ENCODE assay signal across 1 cellular context in genomic region chr11:65961267-65962135, GRCh38.
A peak's percentile ranks its signal among the peaks of the same experiment; 100 is the strongest.
TF ChIP-seq lines count a peak whose summit lies in the region.

SART1 (plus strand) TSS chr11:65961734; CDS start chr11:65961781, 47 bp downstream.

TF ChIP-seq in HepG2, 621 proteins besides CTCF, POLR2A, EP300 and RAD21 (continued from another document and continues in another):
- TF ChIP-seq ZNF782 (CRISPR knock-in tag; IDR thresholded peaks at IDR 0.05; ENCODE audit: borderline replicate concordance) (no peak), ZBTB1 (CRISPR knock-in tag; IDR thresholded peaks at IDR 0.05; ENCODE audit: borderline replicate concordance) (no peak), ZFP90 (CRISPR knock-in tag; IDR thresholded peaks at IDR 0.05; ENCODE audit: borderline replicate concordance) (no peak), NCOA2 (CRISPR knock-in tag; IDR thresholded peaks at IDR 0.05) (no peak; the same call in 1 of the 2 replicates), ASH2L (IDR thresholded peaks at IDR 0.05; ENCODE audit: insufficient read length, low read depth, low read length) (peak; percentile 93), MIER2 (CRISPR knock-in tag; IDR thresholded peaks at IDR 0.05) (peak; percentile 22; the same call in 1 of the 2 replicates), FOSL1 (CRISPR knock-in tag; IDR thresholded peaks at IDR 0.05; ENCODE audit: borderline replicate concordance) (no peak), PHF20 (CRISPR knock-in tag; IDR thresholded peaks at IDR 0.05) (peak; percentile 97), TOE1 (CRISPR knock-in tag; IDR thresholded peaks at IDR 0.05) (no peak), FOXP4 (CRISPR knock-in tag; IDR thresholded peaks at IDR 0.05) (no peak; the same call in 1 of the 2 replicates), ZMAT5 (CRISPR knock-in tag; IDR thresholded peaks at IDR 0.05; ENCODE audit: borderline replicate concordance, low read depth) (no peak), TSC22D2 (CRISPR knock-in tag; IDR thresholded peaks at IDR 0.05; ENCODE audit: borderline replicate concordance) (no peak), RFXAP (CRISPR knock-in tag; IDR thresholded peaks at IDR 0.05; ENCODE audit: borderline replicate concordance) (0 out of 2 replicates have a peak, but pooled peaks have one; percentile 38), MXD1 (CRISPR knock-in tag; IDR thresholded peaks at IDR 0.05) (peak; percentile 54; the same call in 1 of the 2 replicates), ZNF274 (CRISPR knock-in tag; IDR thresholded peaks at IDR 0.05) (peak; percentile 68; the same call in 1 of the 2 replicates), HHEX (CRISPR knock-in tag; IDR thresholded peaks at IDR 0.05) (no peak), ZNF343 (CRISPR knock-in tag; IDR thresholded peaks at IDR 0.05) (peak; percentile 76; the same call in 1 of the 2 replicates), ATF2 (CRISPR knock-in tag; IDR thresholded peaks at IDR 0.05) (peak; percentile 45; the same call in 1 of the 2 replicates), ZNF709 (CRISPR knock-in tag; IDR thresholded peaks at IDR 0.05) (0 out of 2 replicates have a peak, but pooled peaks have one; percentile 44), MTF1 (CRISPR knock-in tag; IDR thresholded peaks at IDR 0.05) (no peak), KLF15 (CRISPR knock-in tag; IDR thresholded peaks at IDR 0.05; ENCODE audit: borderline replicate concordance) (no peak), ZNF547 (CRISPR knock-in tag; IDR thresholded peaks at IDR 0.05) (0 out of 2 replicates have a peak, but pooled peaks have one; percentile 64), CCDC6 (CRISPR knock-in tag; IDR thresholded peaks at IDR 0.05) (peak; percentile 85), IKZF5 (CRISPR knock-in tag; IDR thresholded peaks at IDR 0.05) (no peak; the same call in 1 of the 2 replicates), ZNF12 (CRISPR knock-in tag; IDR thresholded peaks at IDR 0.05) (no peak; the same call in 1 of the 2 replicates), TEF (CRISPR knock-in tag; IDR thresholded peaks at IDR 0.05) (no peak), MXD3 (CRISPR knock-in tag; IDR thresholded peaks at IDR 0.05) (peak; percentile 43; the same call in 1 of the 2 replicates), MED13 (CRISPR knock-in tag; IDR thresholded peaks at IDR 0.05) (0 out of 2 replicates have a peak, but pooled peaks have one; percentile 24), FOXP1 (IDR thresholded peaks at IDR 0.05) (no peak), FOXP1 (CRISPR knock-in tag; IDR thresholded peaks at IDR 0.05) (no peak), ZNF670 (CRISPR knock-in tag; IDR thresholded peaks at IDR 0.05; ENCODE audit: borderline replicate concordance) (no peak), TEAD3 (CRISPR knock-in tag; optimal IDR thresholded peaks at IDR 0.05; ENCODE audit: borderline replicate concordance) (no peak), KLF11 (CRISPR knock-in tag; IDR thresholded peaks at IDR 0.05) (no peak), DNMT1 (CRISPR knock-in tag; IDR thresholded peaks at IDR 0.05) (no peak), THYN1 (CRISPR knock-in tag; IDR thresholded peaks at IDR 0.05; ENCODE audit: borderline replicate concordance, low read depth) (no peak), HMG20A (CRISPR knock-in tag; IDR thresholded peaks at IDR 0.05; ENCODE audit: borderline replicate concordance) (no peak), FOSL2 (CRISPR knock-in tag; IDR thresholded peaks at IDR 0.05) (peak; percentile 47), ETV5 (CRISPR knock-in tag; IDR thresholded peaks at IDR 0.05; ENCODE audit: borderline replicate concordance) (peak; percentile 66; the same call in 1 of the 2 replicates), TCF12 (IDR thresholded peaks at IDR 0.05) (no peak), TCF12 (CRISPR knock-in tag; IDR thresholded peaks at IDR 0.05) (peak; percentile 86), REPIN1 (CRISPR knock-in tag; IDR thresholded peaks at IDR 0.05; ENCODE audit: borderline replicate concordance, low read depth) (peak; percentile 65; the same call in 1 of the 2 replicates), ZIK1 (CRISPR knock-in tag; IDR thresholded peaks at IDR 0.05; ENCODE audit: borderline replicate concordance, low read depth) (no peak), FIP1L1 (IDR thresholded peaks at IDR 0.05; ENCODE audit: borderline replicate concordance, insufficient read depth, low read depth, low read length) (no peak), NFKBIZ (CRISPR knock-in tag; IDR thresholded peaks at IDR 0.05) (no peak; the same call in 1 of the 2 replicates), RFXANK (CRISPR knock-in tag; IDR thresholded peaks at IDR 0.05) (no peak), ZNF572 (CRISPR knock-in tag; IDR thresholded peaks at IDR 0.05) (no peak), AKAP8 (CRISPR knock-in tag; IDR thresholded peaks at IDR 0.05) (no peak), NR3C1 (CRISPR knock-in tag; IDR thresholded peaks at IDR 0.05) (no peak), ZNF788 (CRISPR knock-in tag; IDR thresholded peaks at IDR 0.05; ENCODE audit: borderline replicate concordance) (peak; percentile 95; the same call in 1 of the 2 replicates), AGO1 (IDR thresholded peaks at IDR 0.05; ENCODE audit: low read depth, low read length, poor library complexity, severe bottlenecking) (peak; percentile 62)
- TF ChIP-seq, protein P1, sequence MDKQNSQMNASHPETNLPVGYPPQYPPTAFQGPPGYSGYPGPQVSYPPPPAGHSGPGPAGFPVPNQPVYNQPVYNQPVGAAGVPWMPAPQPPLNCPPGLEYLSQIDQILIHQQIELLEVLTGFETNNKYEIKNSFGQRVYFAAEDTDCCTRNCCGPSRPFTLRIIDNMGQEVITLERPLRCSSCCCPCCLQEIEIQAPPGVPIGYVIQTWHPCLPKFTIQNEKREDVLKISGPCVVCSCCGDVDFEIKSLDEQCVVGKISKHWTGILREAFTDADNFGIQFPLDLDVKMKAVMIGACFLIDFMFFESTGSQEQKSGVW (CRISPR knock-in tag; IDR thresholded peaks at IDR 0.05; ENCODE audit: borderline replicate concordance) = no peak
- TF ChIP-seq, protein P2, sequence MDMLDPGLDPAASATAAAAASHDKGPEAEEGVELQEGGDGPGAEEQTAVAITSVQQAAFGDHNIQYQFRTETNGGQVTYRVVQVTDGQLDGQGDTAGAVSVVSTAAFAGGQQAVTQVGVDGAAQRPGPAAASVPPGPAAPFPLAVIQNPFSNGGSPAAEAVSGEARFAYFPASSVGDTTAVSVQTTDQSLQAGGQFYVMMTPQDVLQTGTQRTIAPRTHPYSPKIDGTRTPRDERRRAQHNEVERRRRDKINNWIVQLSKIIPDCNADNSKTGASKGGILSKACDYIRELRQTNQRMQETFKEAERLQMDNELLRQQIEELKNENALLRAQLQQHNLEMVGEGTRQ (IDR thresholded peaks at IDR 0.05; ENCODE audit: low read depth, low read length) = no peak
- TF ChIP-seq, protein P2 (CRISPR knock-in tag; IDR thresholded peaks at IDR 0.05; ENCODE audit: borderline replicate concordance) = no peak
- TF ChIP-seq, protein P3, sequence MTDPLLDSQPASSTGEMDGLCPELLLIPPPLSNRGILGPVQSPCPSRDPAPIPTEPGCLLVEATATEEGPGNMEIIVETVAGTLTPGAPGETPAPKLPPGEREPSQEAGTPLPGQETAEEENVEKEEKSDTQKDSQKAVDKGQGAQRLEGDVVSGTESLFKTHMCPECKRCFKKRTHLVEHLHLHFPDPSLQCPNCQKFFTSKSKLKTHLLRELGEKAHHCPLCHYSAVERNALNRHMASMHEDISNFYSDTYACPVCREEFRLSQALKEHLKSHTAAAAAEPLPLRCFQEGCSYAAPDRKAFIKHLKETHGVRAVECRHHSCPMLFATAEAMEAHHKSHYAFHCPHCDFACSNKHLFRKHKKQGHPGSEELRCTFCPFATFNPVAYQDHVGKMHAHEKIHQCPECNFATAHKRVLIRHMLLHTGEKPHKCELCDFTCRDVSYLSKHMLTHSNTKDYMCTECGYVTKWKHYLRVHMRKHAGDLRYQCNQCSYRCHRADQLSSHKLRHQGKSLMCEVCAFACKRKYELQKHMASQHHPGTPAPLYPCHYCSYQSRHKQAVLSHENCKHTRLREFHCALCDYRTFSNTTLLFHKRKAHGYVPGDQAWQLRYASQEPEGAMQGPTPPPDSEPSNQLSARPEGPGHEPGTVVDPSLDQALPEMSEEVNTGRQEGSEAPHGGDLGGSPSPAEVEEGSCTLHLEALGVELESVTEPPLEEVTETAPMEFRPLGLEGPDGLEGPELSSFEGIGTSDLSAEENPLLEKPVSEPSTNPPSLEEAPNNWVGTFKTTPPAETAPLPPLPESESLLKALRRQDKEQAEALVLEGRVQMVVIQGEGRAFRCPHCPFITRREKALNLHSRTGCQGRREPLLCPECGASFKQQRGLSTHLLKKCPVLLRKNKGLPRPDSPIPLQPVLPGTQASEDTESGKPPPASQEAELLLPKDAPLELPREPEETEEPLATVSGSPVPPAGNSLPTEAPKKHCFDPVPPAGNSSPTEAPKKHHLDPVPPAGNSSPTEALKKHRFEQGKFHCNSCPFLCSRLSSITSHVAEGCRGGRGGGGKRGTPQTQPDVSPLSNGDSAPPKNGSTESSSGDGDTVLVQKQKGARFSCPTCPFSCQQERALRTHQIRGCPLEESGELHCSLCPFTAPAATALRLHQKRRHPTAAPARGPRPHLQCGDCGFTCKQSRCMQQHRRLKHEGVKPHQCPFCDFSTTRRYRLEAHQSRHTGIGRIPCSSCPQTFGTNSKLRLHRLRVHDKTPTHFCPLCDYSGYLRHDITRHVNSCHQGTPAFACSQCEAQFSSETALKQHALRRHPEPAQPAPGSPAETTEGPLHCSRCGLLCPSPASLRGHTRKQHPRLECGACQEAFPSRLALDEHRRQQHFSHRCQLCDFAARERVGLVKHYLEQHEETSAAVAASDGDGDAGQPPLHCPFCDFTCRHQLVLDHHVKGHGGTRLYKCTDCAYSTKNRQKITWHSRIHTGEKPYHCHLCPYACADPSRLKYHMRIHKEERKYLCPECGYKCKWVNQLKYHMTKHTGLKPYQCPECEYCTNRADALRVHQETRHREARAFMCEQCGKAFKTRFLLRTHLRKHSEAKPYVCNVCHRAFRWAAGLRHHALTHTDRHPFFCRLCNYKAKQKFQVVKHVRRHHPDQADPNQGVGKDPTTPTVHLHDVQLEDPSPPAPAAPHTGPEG (CRISPR knock-in tag; IDR thresholded peaks at IDR 0.05) = no peak
